ENCODE assay signal across 8 cellular contexts in genomic region chr17:55577687-55578086, GRCh38.
DNase-seq lines count a peak whose midpoint lies in the region; ATAC-seq lines count a peak whose summit lies in the region.

No MANE protein-coding gene starts in this region.

- ATAC-seq in GM19395 (IDR thresholded peaks at IDR 0.05; ENCODE audit: unreplicated experiment) (peak; percentile 18), esophagus mucosa (peak; percentile 53), GM21360 (IDR thresholded peaks at IDR 0.05; ENCODE audit: unreplicated experiment) (no peak)

- DNase-seq in SK-MEL-5 (ENCODE audit: low read depth, low spot score), result peak; percentile 70
- peak; percentile 16 for DNase-seq in stimulated activated CD4-positive, alpha-beta T cell treated with anti-CD3 and anti-CD28 coated beads, Interleukin-4, amount 100 ng/mL, for 4 hours
- no peak for DNase-seq in AG08396 (ENCODE audit: low spot score)
- DNase-seq in activated CD8-positive, alpha-beta memory T cell treated with anti-CD3 and anti-CD28 coated beads, Interleukin-2, amount 50 U/mL, for 4 hours, result no peak
- no peak for DNase-seq in NAMALWA (ENCODE audit: low spot score)

- in situ Hi-C loops in SK-MEL-5 (cut with HindIII; ENCODE audit: low pct_unique_long_range_greater_than_20kb, low sequenced_read_pairs), result no loop called here

Comparison
In these comparisons a context has a peak if more than half of its experiments do, and no peak if none do; other contexts are left out.
1. DNase-seq: peak in SK-MEL-5 (single experiment) and stimulated activated CD4-positive, alpha-beta T cell treated with anti-CD3 and anti-CD28 coated beads, Interleukin-4, amount 100 ng/mL, for 4 hours (2 of 2); none in AG08396 (single experiment), activated CD8-positive, alpha-beta memory T cell treated with anti-CD3 and anti-CD28 coated beads, Interleukin-2, amount 50 U/mL, for 4 hours (single experiment) and NAMALWA (single experiment).